In genomic region chr5:27911216-27911615, GRCh38 we compare ENCODE assay signal across 31 cellular contexts.
DNase-seq lines count a peak whose midpoint lies in the region; ATAC-seq and TF ChIP-seq lines count a peak whose summit lies in the region.
"Had no signal": no experiment of that assay in that cellular context is flagged by ENCODE, and none has a peak within 500 bp of the region (broad histone marks: within the 10 kb centered on the region; RNA-seq: fewer than 3 reads in every experiment).

No MANE protein-coding gene starts in this region.

- H3K4me1 ChIP-seq in RWPE2 (ENCODE audit: insufficient read depth, poor library complexity, severe bottlenecking): peaks cover 38% of the 10 kb centered on the region
- H3K4me1 ChIP-seq: gastrocnemius medialis, prostate gland, stomach had no signal

- no peaks in the 10 kb centered on the region for H3K36me3 ChIP-seq in RWPE2 (ENCODE audit: low read depth)
- H3K36me3 ChIP-seq: gastrocnemius medialis, prostate gland, stomach had no signal

- DNase-seq in NOMO-1 treated with DMSO at 0.1 percent for 48 hours (lab: John Stamatoyannopoulos, UW; ENCODE audit: unreplicated experiment) (peak; percentile 25), NOMO-1 treated with dmso at 0.1 percent for 144 hours (lab: John Stamatoyannopoulos, UW; ENCODE audit: unreplicated experiment) (no peak), HT1080 (ENCODE audit: low read depth) (peak; percentile 56), RWPE2 (ENCODE audit: low spot score) (no peak), fibroblast of pulmonary artery (ENCODE audit: low read depth) (peak; percentile 44), Right ventricle myocardium superior (no peak), T-helper 1 cell (no peak)
- DNase-seq: activated CD4-positive, alpha-beta T cell treated with anti-CD3 and anti-CD28 coated beads, Interleukin-2, amount 50 U/mL, for 4 hours; activated naive CD4-positive, alpha-beta T cell; activated naive CD8-positive, alpha-beta T cell treated with anti-CD3 and anti-CD28 coated beads, Interleukin-2, amount 50 U/mL, for 24 hours; activated T-cell treated with anti-CD3 and anti-CD28 coated beads, Interleukin-2, amount 50 U/mL, for 72 hours; AML-193; CD4-positive, alpha-beta T cell; cerebellar nuclear complex; dorsolateral prefrontal cortex; EL; gastrocnemius medialis; hippocampal formation; mucosa of descending colon; natural killer cell; NCI-H1105; NCI-H1930; NCI-H2227 treated with DMSO at 0.1 percent for 48 hours; NCI-H526 treated with DMSO at 0.1 percent for 48 hours; nucleus accumbens; stimulated activated CD4-positive, alpha-beta T cell treated with anti-CD3 and anti-CD28 coated beads, Interleukin-4, amount 100 ng/mL, for 1 hour; stomach had no signal

- no peak overlapping the region for H3K4me3 ChIP-seq in RWPE2 (ENCODE audit: severe bottlenecking)
- no peak overlapping the region for H3K4me3 ChIP-seq in fibroblast of pulmonary artery (replicated peaks; ENCODE audit: low read depth, low read length)
- H3K4me3 ChIP-seq: dorsolateral prefrontal cortex, gastrocnemius medialis, lung, mucosa of descending colon, prostate gland, stomach had no signal

- intact Hi-C loops in Right ventricle myocardium superior (cut with DNase I): no loop called here

- H3K27me3 ChIP-seq in RWPE2 (ENCODE audit: insufficient read depth, poor library complexity, severe bottlenecking): no peaks in the 10 kb centered on the region
- H3K27me3 ChIP-seq: dorsolateral prefrontal cortex, gastrocnemius medialis, stomach had no signal

- no peaks in the 10 kb centered on the region for H3K9me3 ChIP-seq in RWPE2 (ENCODE audit: severe bottlenecking)
- H3K9me3 ChIP-seq: gastrocnemius medialis, prostate gland, stomach had no signal

- H3K27ac ChIP-seq in RWPE2 (ENCODE audit: poor library complexity, severe bottlenecking): peak overlapping the region; percentile 34
- H3K27ac ChIP-seq: dorsolateral prefrontal cortex, gastrocnemius medialis, prostate gland, stomach had no signal

- peak; percentile 30; the same call in 1 of the 3 replicates for ATAC-seq in RWPE2 (ENCODE audit: low read depth)
- ATAC-seq in Right ventricle myocardium superior (ENCODE audit: poor library complexity): no peak
- ATAC-seq in GM18873 (IDR thresholded peaks at IDR 0.05; ENCODE audit: low FRiP score, unreplicated experiment): no peak
- ATAC-seq: activated naive CD8-positive, alpha-beta T cell treated with anti-CD3 and anti-CD28 coated beads, Interleukin-2, amount 50 U/mL, for 24 hours; activated T-cell treated with anti-CD3 and anti-CD28 coated beads, Interleukin-2, amount 50 U/mL, for 72 hours; gastrocnemius medialis; HCT116; mucosa of descending colon; natural killer cell had no signal

- TF ChIP-seq CTCF in RWPE2 (IDR thresholded peaks at IDR 0.05; ENCODE audit: poor library complexity, severe bottlenecking) (no peak), fibroblast of pulmonary artery (IDR thresholded peaks at IDR 0.05; ENCODE audit: low read length, missing control alignments) (no peak)

Comparison
In these comparisons a context has a peak if more than half of its experiments do, and no peak if none do; other contexts are left out.
1. DNase-seq: peak in NOMO-1 treated with DMSO at 0.1 percent for 48 hours (single experiment), HT1080 (single experiment) and fibroblast of pulmonary artery (single experiment); none in NOMO-1 treated with dmso at 0.1 percent for 144 hours (single experiment), RWPE2 (single experiment), Right ventricle myocardium superior (single experiment) and T-helper 1 cell (0 of 5).